Comparison of ENCODE assay signal across 12 cellular contexts in the genomic region with DNA sequence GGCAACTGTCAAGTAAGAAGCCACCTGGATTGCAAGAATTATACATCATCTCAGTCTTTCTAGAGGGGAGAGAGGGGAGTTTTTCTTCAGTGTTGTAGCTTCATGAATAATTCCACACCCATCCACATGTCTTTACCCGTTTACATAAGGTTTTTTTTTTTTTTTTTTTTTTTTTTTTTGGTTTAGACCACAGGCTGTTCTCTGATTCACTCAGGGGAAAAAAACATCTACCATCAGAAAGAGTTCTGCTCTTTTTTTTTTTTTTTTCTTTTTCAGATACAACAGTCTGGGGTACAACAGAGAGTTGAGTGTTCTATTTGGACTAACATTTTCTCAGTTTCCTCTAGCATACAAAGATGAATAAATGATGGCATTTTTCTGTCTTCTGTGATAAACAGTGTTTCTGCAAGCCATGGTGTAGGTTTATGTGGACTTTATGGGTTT. TPM values are rescaled to one million over a fixed set of nuclear protein-coding genes. Genes with fewer than 3 reads are reported as not detected.
A peak's percentile ranks its signal among the peaks of the same experiment; 100 is the strongest.
DNase-seq lines count a peak whose midpoint lies in the region; ATAC-seq and FAIRE-seq lines count a peak whose summit lies in the region.
"Had no signal": no experiment of that assay in that cellular context is flagged by ENCODE, and none has a peak within 500 bp of the region (broad histone marks: within the 10 kb centered on the region; RNA-seq: fewer than 3 reads in every experiment).

No MANE protein-coding gene starts in this region.

- no peak for FAIRE-seq in HTR-8/SVneo (lab: Jason Lieb, UNC)

- peak overlapping the region; percentile 83 to 98 for H3K27ac Mint-ChIP-seq in activated naive CD4-positive, alpha-beta T cell treated with anti-CD3 and anti-CD28 coated beads, Interleukin-2, amount 50 U/mL, for 72 hours
- no peak overlapping the region for H3K27ac Mint-ChIP-seq in activated naive CD4-positive, alpha-beta T cell treated with anti-CD3 and anti-CD28 coated beads, Interleukin-2, amount 10 ng/mL, durations not matched to agents 7 days and 5 days
- H3K27ac Mint-ChIP-seq in stimulated activated memory B cell treated with anti-CD40 and anti-IgM and Interleukin-4, amounts not matched to agents 10 μg/mL and 1 μg/mL and 100 μg/mL, for 72 hours, result no peak overlapping the region

- H3K9me3 Mint-ChIP-seq in activated naive CD4-positive, alpha-beta T cell treated with anti-CD3 and anti-CD28 coated beads, Interleukin-2, amount 50 U/mL, for 72 hours, result no peaks in the 10 kb centered on the region
- H3K9me3 Mint-ChIP-seq in activated naive CD4-positive, alpha-beta T cell treated with anti-CD3 and anti-CD28 coated beads, Interleukin-2, amount 10 ng/mL, durations not matched to agents 7 days and 5 days, result no peaks in the 10 kb centered on the region
- no peaks in the 10 kb centered on the region for H3K9me3 Mint-ChIP-seq in stimulated activated memory B cell treated with anti-CD40 and anti-IgM and Interleukin-4, amounts not matched to agents 10 μg/mL and 1 μg/mL and 100 μg/mL, for 72 hours
- H3K9me3 Mint-ChIP-seq: CD8-positive, alpha-beta memory T cell had no signal

- no peak overlapping the region for H3K4me3 Mint-ChIP-seq in activated naive CD4-positive, alpha-beta T cell treated with anti-CD3 and anti-CD28 coated beads, Interleukin-2, amount 10 ng/mL, durations not matched to agents 7 days and 5 days
- H3K4me3 Mint-ChIP-seq in stimulated activated memory B cell treated with anti-CD40 and anti-IgM and Interleukin-4, amounts not matched to agents 10 μg/mL and 1 μg/mL and 100 μg/mL, for 72 hours, result no peak overlapping the region
- H3K4me3 Mint-ChIP-seq: CD8-positive, alpha-beta memory T cell had no signal

- CTCF ChIA-PET in activated naive CD4-positive, alpha-beta T cell treated with anti-CD3 and anti-CD28 coated beads, Interleukin-2, amount 10 ng/mL, durations not matched to agents 7 days and 5 days (lab: Charles Lee), result interaction anchor here (0.7 to 1.6 kb wide), 3 partner anchors 10 to 213 kb away, joined by 4 to 11 read pairs (median 5); no protein-coding TSS in a partner anchor

- intact Hi-C loops in posterior vena cava (cut with DNase I), result loop anchor here (5.0 to 10.0 kb wide), 2 partner anchors 177 to 179 kb away; no protein-coding TSS in a partner anchor

- peaks cover 55% of the 10 kb centered on the region for H3K4me1 Mint-ChIP-seq in activated naive CD4-positive, alpha-beta T cell treated with anti-CD3 and anti-CD28 coated beads, Interleukin-2, amount 10 ng/mL, durations not matched to agents 7 days and 5 days
- peaks cover 41% of the 10 kb centered on the region for H3K4me1 Mint-ChIP-seq in stimulated activated memory B cell treated with anti-CD40 and anti-IgM and Interleukin-4, amounts not matched to agents 10 μg/mL and 1 μg/mL and 100 μg/mL, for 72 hours

- H3K36me3 Mint-ChIP-seq in activated naive CD4-positive, alpha-beta T cell treated with anti-CD3 and anti-CD28 coated beads, Interleukin-2, amount 50 U/mL, for 72 hours, result no peaks in the 10 kb centered on the region
- H3K36me3 Mint-ChIP-seq in activated naive CD4-positive, alpha-beta T cell treated with anti-CD3 and anti-CD28 coated beads, Interleukin-2, amount 10 ng/mL, durations not matched to agents 7 days and 5 days, result no peaks in the 10 kb centered on the region
- no peaks in the 10 kb centered on the region for H3K36me3 Mint-ChIP-seq in stimulated activated memory B cell treated with anti-CD40 and anti-IgM and Interleukin-4, amounts not matched to agents 10 μg/mL and 1 μg/mL and 100 μg/mL, for 72 hours

- ATAC-seq in activated naive CD4-positive, alpha-beta T cell treated with anti-CD3 and anti-CD28 coated beads, Interleukin-2, amount 50 U/mL, for 72 hours, result peak; percentile 66 to 79
- ATAC-seq in stimulated activated memory B cell treated with anti-CD40 and anti-IgM and Interleukin-4, amounts not matched to agents 10 μg/mL and 1 μg/mL and 100 μg/mL, for 72 hours, result no peak

- H3K27me3 Mint-ChIP-seq in activated naive CD4-positive, alpha-beta T cell treated with anti-CD3 and anti-CD28 coated beads, Interleukin-2, amount 10 ng/mL, durations not matched to agents 7 days and 5 days, result peaks cover 6% of the 10 kb centered on the region
- no peaks in the 10 kb centered on the region for H3K27me3 Mint-ChIP-seq in stimulated activated memory B cell treated with anti-CD40 and anti-IgM and Interleukin-4, amounts not matched to agents 10 μg/mL and 1 μg/mL and 100 μg/mL, for 72 hours

- DNase-seq in activated naive CD4-positive, alpha-beta T cell treated with anti-CD3 and anti-CD28 coated beads, Interleukin-2, amount 50 U/mL, for 72 hours (ENCODE audit: low spot score in 2 of 2), result no peak
- no peak for DNase-seq in activated naive CD4-positive, alpha-beta T cell treated with anti-CD3 and anti-CD28 coated beads, Interleukin-2, amount 10 ng/mL, durations not matched to agents 7 days and 5 days
- peak; percentile 21 for DNase-seq in HTR-8/SVneo (ENCODE audit: insufficient read length, low spot score)
- DNase-seq in astrocyte of the hippocampus (ENCODE audit: low read depth, low spot score), result peak; percentile 43
- peak; percentile 66 for DNase-seq in superior temporal gyrus (ENCODE audit: extremely low spot score)
- DNase-seq in posterior vena cava (ENCODE audit: low spot score), result no peak
- DNase-seq in activated effector memory CD4-positive, alpha-beta T cell treated with Interleukin-2 at 50 U/mL for 16 hours, result no peak
- DNase-seq: colonic mucosa, kidney glomerular epithelial cell, T-helper 9 cell had no signal

RNA-seq across cellular contexts. Expression of a gene that starts 4.9 kb away (rescaled TPM):
- 10 to 100 TPM; 17.8 to 18.7 TPM for total RNA-seq in activated naive CD4-positive, alpha-beta T cell treated with anti-CD3 and anti-CD28 coated beads, Interleukin-2, amount 50 U/mL, for 72 hours
- under 1 TPM; 0.14 to 0.32 TPM for total RNA-seq in posterior vena cava

RNA-seq across cellular contexts. Expression of a gene that starts 44.3 kb away (rescaled TPM):
- total RNA-seq in activated naive CD4-positive, alpha-beta T cell treated with anti-CD3 and anti-CD28 coated beads, Interleukin-2, amount 50 U/mL, for 72 hours, result 10 to 100 TPM; 13.7 to 24.1 TPM
- total RNA-seq in posterior vena cava, result 10 to 100 TPM; 27.1 to 27.6 TPM

Comparison
In these comparisons a context has a peak if more than half of its experiments do, and no peak if none do; other contexts are left out.
1. H3K27ac Mint-ChIP-seq: peak in activated naive CD4-positive, alpha-beta T cell treated with anti-CD3 and anti-CD28 coated beads, Interleukin-2, amount 50 U/mL, for 72 hours (2 of 2); none in activated naive CD4-positive, alpha-beta T cell treated with anti-CD3 and anti-CD28 coated beads, Interleukin-2, amount 10 ng/mL, durations not matched to agents 7 days and 5 days (single experiment) and stimulated activated memory B cell treated with anti-CD40 and anti-IgM and Interleukin-4, amounts not matched to agents 10 μg/mL and 1 μg/mL and 100 μg/mL, for 72 hours (single experiment).
2. DNase-seq: peak in HTR-8/SVneo (single experiment), astrocyte of the hippocampus (single experiment) and superior temporal gyrus (single experiment); none in activated naive CD4-positive, alpha-beta T cell treated with anti-CD3 and anti-CD28 coated beads, Interleukin-2, amount 50 U/mL, for 72 hours (0 of 2), activated naive CD4-positive, alpha-beta T cell treated with anti-CD3 and anti-CD28 coated beads, Interleukin-2, amount 10 ng/mL, durations not matched to agents 7 days and 5 days (single experiment), posterior vena cava (single experiment) and activated effector memory CD4-positive, alpha-beta T cell treated with Interleukin-2 at 50 U/mL for 16 hours (single experiment).
3. RNA of a gene that starts 4.9 kb away (total RNA-seq): 17.8 to 18.7 TPM in activated naive CD4-positive, alpha-beta T cell treated with anti-CD3 and anti-CD28 coated beads, Interleukin-2, amount 50 U/mL, for 72 hours; 0.14 to 0.32 TPM in posterior vena cava; every median in the first group is over 10 times any median in the second.